1 cellular context compared by ENCODE assay signal in the genomic region with DNA sequence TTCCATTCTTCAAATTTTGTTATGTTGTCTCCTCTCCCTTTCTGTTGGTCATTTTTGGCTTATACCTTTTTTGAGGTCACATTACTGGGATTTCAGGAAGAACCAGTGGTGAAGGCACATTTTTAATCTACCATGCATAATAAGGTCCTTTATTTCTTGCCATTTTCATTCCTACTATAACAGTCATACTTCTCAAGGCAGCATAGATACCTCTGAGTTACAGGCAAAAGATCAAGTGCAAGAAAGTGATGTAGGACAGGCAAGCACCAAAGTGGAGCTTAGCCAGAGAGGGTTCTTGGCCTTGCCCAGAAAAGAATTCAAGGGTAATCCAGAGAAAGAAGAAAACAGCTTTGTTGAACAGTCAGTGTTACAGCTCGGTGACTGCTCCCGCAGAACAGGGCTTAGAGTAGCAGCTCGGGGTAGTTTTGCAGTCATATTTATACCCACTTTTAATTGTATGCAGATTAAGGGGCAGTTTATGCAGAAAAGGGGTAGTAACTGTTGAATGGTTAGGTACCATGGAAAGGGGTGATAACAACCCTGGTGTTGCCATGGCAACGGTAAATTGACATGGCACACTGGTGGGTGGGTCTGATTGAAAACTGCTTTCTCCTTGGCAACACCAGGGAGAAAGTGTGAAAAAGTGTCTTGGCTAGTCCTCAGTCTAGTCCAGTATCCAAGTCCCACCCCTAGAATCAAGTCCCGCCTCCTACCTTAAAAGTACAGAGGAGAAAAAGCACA.
TF ChIP-seq lines count a peak whose summit lies in the region.

No MANE protein-coding gene starts in this region.

TF ChIP-seq in K562, 482 proteins besides CTCF, POLR2A, EP300 and RAD21:
- TF ChIP-seq SMARCA5 (IDR thresholded peaks at IDR 0.05) = no peak
- TF ChIP-seq ZKSCAN1 (IDR thresholded peaks at IDR 0.05; ENCODE audit: low read depth, low read length) = no peak
- no peak for TF ChIP-seq KLF1 (tag; IDR thresholded peaks at IDR 0.05)
- TF ChIP-seq ZNF696 (CRISPR knock-in tag; conservative IDR thresholded peaks at IDR 0.05) = no peak
- TF ChIP-seq, protein P1, sequence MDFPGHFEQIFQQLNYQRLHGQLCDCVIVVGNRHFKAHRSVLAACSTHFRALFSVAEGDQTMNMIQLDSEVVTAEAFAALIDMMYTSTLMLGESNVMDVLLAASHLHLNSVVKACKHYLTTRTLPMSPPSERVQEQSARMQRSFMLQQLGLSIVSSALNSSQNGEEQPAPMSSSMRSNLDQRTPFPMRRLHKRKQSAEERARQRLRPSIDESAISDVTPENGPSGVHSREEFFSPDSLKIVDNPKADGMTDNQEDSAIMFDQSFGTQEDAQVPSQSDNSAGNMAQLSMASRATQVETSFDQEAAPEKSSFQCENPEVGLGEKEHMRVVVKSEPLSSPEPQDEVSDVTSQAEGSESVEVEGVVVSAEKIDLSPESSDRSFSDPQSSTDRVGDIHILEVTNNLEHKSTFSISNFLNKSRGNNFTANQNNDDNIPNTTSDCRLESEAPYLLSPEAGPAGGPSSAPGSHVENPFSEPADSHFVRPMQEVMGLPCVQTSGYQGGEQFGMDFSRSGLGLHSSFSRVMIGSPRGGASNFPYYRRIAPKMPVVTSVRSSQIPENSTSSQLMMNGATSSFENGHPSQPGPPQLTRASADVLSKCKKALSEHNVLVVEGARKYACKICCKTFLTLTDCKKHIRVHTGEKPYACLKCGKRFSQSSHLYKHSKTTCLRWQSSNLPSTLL (IDR thresholded peaks at IDR 0.05) = no peak
- peak in 1 of 2 experiments; percentile 53; a peak in 1 of 4 replicates for TF ChIP-seq CSDE1 (IDR thresholded peaks at IDR 0.05)
- TF ChIP-seq, protein P2, sequence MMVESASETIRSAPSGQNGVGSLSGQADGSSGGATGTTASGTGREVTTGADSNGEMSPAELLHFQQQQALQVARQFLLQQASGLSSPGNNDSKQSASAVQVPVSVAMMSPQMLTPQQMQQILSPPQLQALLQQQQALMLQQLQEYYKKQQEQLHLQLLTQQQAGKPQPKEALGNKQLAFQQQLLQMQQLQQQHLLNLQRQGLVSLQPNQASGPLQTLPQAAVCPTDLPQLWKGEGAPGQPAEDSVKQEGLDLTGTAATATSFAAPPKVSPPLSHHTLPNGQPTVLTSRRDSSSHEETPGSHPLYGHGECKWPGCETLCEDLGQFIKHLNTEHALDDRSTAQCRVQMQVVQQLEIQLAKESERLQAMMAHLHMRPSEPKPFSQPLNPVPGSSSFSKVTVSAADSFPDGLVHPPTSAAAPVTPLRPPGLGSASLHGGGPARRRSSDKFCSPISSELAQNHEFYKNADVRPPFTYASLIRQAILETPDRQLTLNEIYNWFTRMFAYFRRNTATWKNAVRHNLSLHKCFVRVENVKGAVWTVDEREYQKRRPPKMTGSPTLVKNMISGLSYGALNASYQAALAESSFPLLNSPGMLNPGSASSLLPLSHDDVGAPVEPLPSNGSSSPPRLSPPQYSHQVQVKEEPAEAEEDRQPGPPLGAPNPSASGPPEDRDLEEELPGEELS (CRISPR knock-in tag; IDR thresholded peaks at IDR 0.05; ENCODE audit: borderline replicate concordance) = no peak
- TF ChIP-seq CBX2 (IDR thresholded peaks at IDR 0.05; ENCODE audit: insufficient read depth, low read length, poor library complexity, severe bottlenecking) = no peak
- TF ChIP-seq BHLHE40 (IDR thresholded peaks at IDR 0.05; ENCODE audit: low read length) = no peak
- TF ChIP-seq ZNF431 (CRISPR knock-in tag; IDR thresholded peaks at IDR 0.05) = no peak
- peak; percentile 51; the same call in 1 of the 2 replicates for TF ChIP-seq BMI1 (IDR thresholded peaks at IDR 0.05; ENCODE audit: low read length)
- TF ChIP-seq U2AF1 (optimal IDR thresholded peaks at IDR 0.05; ENCODE audit: low read depth, low read length) = no peak
- TF ChIP-seq, protein P3, sequence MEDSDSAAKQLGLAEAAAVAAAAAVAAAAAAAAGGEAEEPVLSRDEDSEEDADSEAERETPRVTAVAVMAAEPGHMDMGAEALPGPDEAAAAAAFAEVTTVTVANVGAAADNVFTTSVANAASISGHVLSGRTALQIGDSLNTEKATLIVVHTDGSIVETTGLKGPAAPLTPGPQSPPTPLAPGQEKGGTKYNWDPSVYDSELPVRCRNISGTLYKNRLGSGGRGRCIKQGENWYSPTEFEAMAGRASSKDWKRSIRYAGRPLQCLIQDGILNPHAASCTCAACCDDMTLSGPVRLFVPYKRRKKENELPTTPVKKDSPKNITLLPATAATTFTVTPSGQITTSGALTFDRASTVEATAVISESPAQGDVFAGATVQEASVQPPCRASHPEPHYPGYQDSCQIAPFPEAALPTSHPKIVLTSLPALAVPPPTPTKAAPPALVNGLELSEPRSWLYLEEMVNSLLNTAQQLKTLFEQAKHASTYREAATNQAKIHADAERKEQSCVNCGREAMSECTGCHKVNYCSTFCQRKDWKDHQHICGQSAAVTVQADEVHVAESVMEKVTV (CRISPR knock-in tag; IDR thresholded peaks at IDR 0.05) = no peak
- peak; percentile 93 for TF ChIP-seq RFX1 (IDR thresholded peaks at IDR 0.05)
- no peak for TF ChIP-seq EHMT2 (IDR thresholded peaks at IDR 0.05)
- no peak for TF ChIP-seq STAT5A (IDR thresholded peaks at IDR 0.05; ENCODE audit: borderline replicate concordance, low read length)
- TF ChIP-seq PRPF4 (IDR thresholded peaks at IDR 0.05; ENCODE audit: insufficient read depth, low read depth, low read length, poor library complexity, severe bottlenecking) = no peak
- no peak for TF ChIP-seq NEUROD1 (IDR thresholded peaks at IDR 0.05; ENCODE audit: borderline replicate concordance, low read depth, low read length, partially characterized antibody)
- TF ChIP-seq, protein P4, sequence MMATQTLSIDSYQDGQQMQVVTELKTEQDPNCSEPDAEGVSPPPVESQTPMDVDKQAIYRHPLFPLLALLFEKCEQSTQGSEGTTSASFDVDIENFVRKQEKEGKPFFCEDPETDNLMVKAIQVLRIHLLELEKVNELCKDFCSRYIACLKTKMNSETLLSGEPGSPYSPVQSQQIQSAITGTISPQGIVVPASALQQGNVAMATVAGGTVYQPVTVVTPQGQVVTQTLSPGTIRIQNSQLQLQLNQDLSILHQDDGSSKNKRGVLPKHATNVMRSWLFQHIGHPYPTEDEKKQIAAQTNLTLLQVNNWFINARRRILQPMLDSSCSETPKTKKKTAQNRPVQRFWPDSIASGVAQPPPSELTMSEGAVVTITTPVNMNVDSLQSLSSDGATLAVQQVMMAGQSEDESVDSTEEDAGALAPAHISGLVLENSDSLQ (IDR thresholded peaks at IDR 0.05) = peak; percentile 78
- TF ChIP-seq MTA2 (IDR thresholded peaks at IDR 0.05; ENCODE audit: low read depth) = no peak
- TF ChIP-seq TRIM24 (IDR thresholded peaks at IDR 0.05) = no peak
- TF ChIP-seq, protein P5, sequence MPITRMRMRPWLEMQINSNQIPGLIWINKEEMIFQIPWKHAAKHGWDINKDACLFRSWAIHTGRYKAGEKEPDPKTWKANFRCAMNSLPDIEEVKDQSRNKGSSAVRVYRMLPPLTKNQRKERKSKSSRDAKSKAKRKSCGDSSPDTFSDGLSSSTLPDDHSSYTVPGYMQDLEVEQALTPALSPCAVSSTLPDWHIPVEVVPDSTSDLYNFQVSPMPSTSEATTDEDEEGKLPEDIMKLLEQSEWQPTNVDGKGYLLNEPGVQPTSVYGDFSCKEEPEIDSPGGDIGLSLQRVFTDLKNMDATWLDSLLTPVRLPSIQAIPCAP (CRISPR knock-in tag; IDR thresholded peaks at IDR 0.05; ENCODE audit: borderline replicate concordance) = no peak
- TF ChIP-seq CC2D1A (IDR thresholded peaks at IDR 0.05) = no peak
- TF ChIP-seq, protein P6, sequence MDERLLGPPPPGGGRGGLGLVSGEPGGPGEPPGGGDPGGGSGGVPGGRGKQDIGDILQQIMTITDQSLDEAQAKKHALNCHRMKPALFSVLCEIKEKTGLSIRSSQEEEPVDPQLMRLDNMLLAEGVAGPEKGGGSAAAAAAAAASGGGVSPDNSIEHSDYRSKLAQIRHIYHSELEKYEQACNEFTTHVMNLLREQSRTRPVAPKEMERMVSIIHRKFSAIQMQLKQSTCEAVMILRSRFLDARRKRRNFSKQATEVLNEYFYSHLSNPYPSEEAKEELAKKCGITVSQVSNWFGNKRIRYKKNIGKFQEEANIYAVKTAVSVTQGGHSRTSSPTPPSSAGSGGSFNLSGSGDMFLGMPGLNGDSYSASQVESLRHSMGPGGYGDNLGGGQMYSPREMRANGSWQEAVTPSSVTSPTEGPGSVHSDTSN (CRISPR knock-in tag; IDR thresholded peaks at IDR 0.05; ENCODE audit: low read depth) = no peak
- TF ChIP-seq, protein P6 (tag; conservative IDR thresholded peaks at IDR 0.05; ENCODE audit: low read depth) = 0 out of 2 replicates have a peak, but pooled peaks have one; percentile 23
- TF ChIP-seq, protein P7, sequence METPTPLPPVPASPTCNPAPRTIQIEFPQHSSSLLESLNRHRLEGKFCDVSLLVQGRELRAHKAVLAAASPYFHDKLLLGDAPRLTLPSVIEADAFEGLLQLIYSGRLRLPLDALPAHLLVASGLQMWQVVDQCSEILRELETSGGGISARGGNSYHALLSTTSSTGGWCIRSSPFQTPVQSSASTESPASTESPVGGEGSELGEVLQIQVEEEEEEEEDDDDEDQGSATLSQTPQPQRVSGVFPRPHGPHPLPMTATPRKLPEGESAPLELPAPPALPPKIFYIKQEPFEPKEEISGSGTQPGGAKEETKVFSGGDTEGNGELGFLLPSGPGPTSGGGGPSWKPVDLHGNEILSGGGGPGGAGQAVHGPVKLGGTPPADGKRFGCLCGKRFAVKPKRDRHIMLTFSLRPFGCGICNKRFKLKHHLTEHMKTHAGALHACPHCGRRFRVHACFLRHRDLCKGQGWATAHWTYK (CRISPR knock-in tag; IDR thresholded peaks at IDR 0.05) = no peak
- no peak for TF ChIP-seq XRCC4 (IDR thresholded peaks at IDR 0.05; ENCODE audit: extremely low read depth, insufficient read depth, insufficient read length)
- no peak for TF ChIP-seq TAF15 (IDR thresholded peaks at IDR 0.05; ENCODE audit: low read depth, low read length)
